Comparison of ENCODE assay signal across 1 cellular context in genomic region chr4:75673027-75673958, GRCh38.
TF ChIP-seq lines count a peak whose summit lies in the region.

TSS of gene G3BP2 (minus strand) at chr4:75673411. CDS start at chr4:75662025, 11,386 bp downstream.

TF ChIP-seq in K562, 482 proteins besides CTCF, POLR2A, EP300 and RAD21 (continued from another document and continues in another):
- TF ChIP-seq BRF2 (IDR thresholded peaks at IDR 0.05; ENCODE audit: borderline replicate concordance, insufficient read depth, insufficient read length) (no peak), ETV5 (CRISPR knock-in tag; IDR thresholded peaks at IDR 0.05; ENCODE audit: low read depth) (peak; percentile 94), PATZ1 (CRISPR knock-in tag; IDR thresholded peaks at IDR 0.05; ENCODE audit: borderline replicate concordance) (0 out of 2 replicates have a peak, but pooled peaks have one; percentile 41), MYNN (IDR thresholded peaks at IDR 0.05) (peak; percentile 95), MYNN (CRISPR knock-in tag; IDR thresholded peaks at IDR 0.05) (no peak), ZNF445 (CRISPR knock-in tag; IDR thresholded peaks at IDR 0.05; ENCODE audit: low read depth) (no peak), BACH1 (tag; IDR thresholded peaks at IDR 0.05) (peak; percentile 68; the same call in 1 of the 2 replicates), PYGO2 (tag; IDR thresholded peaks at IDR 0.05) (no peak), ZSCAN32 (CRISPR knock-in tag; IDR thresholded peaks at IDR 0.05) (no peak), JUND (IDR thresholded peaks at IDR 0.05; ENCODE audit: borderline replicate concordance, low read depth, low read length) (peak; percentile 69), JUND (tag; IDR thresholded peaks at IDR 0.05; ENCODE audit: borderline replicate concordance, low read depth, low read length) (peak; percentile 69; the same call in 2 of the 3 replicates), SOX6 (IDR thresholded peaks at IDR 0.05) (peak; percentile 98), TAF7 (tag; IDR thresholded peaks at IDR 0.05) (peak; percentile 53; the same call in 1 of the 2 replicates), MBD2 (IDR thresholded peaks at IDR 0.05; ENCODE audit: borderline replicate concordance, low read depth) (peak; percentile 42; the same call in 1 of the 2 replicates), RFX7 (CRISPR knock-in tag; IDR thresholded peaks at IDR 0.05) (no peak), ZNF740 (CRISPR knock-in tag; IDR thresholded peaks at IDR 0.05) (peak; percentile 90), ZNF740 (tag; IDR thresholded peaks at IDR 0.05) (no peak), BDP1 (IDR thresholded peaks at IDR 0.05; ENCODE audit: insufficient read depth, insufficient read length) (no peak), SLC30A9 (CRISPR knock-in tag; IDR thresholded peaks at IDR 0.05) (no peak), ZSCAN29 (IDR thresholded peaks at IDR 0.05) (0 out of 2 replicates have a peak, but pooled peaks have one; percentile 38), BRD9 (IDR thresholded peaks at IDR 0.05; ENCODE audit: low read depth, partially characterized antibody) (peak; percentile 50), YY1 (IDR thresholded peaks at IDR 0.05; ENCODE audit: borderline replicate concordance in 1 of 3, control insufficient read depth in 1 of 3, extremely low read depth in 1 of 3, insufficient read depth in 3 of 3, insufficient read length in 1 of 3, insufficient replicate concordance in 2 of 3, low read depth in 1 of 3, low read length in 2 of 3) (peak in 1 of 3 experiments; percentile 73), MTA3 (IDR thresholded peaks at IDR 0.05; ENCODE audit: borderline replicate concordance) (peak; percentile 97), SMARCA4 (IDR thresholded peaks at IDR 0.05) (peak; percentile 28), ZNF589 (CRISPR knock-in tag; IDR thresholded peaks at IDR 0.05; ENCODE audit: low read depth) (peak; percentile 75; the same call in 1 of the 2 replicates), GATA2 (CRISPR knock-in tag; IDR thresholded peaks at IDR 0.05) (peak; percentile 27; the same call in 1 of the 2 replicates), POLR2AphosphoS5 (IDR thresholded peaks at IDR 0.05; ENCODE audit: control insufficient read depth, insufficient read depth, low read depth, low read length) (peak; percentile 91), USF2 (CRISPR knock-in tag; IDR thresholded peaks at IDR 0.05) (no peak), SRSF3 (IDR thresholded peaks at IDR 0.05; ENCODE audit: insufficient read depth, low read length) (no peak), POLR2B (IDR thresholded peaks at IDR 0.05; ENCODE audit: low read depth, partially characterized antibody) (peak; percentile 69), HCFC1 (IDR thresholded peaks at IDR 0.05; ENCODE audit: low read depth, low read length) (no peak), ZKSCAN8 (CRISPR knock-in tag; IDR thresholded peaks at IDR 0.05) (no peak), ELF2 (CRISPR knock-in tag; IDR thresholded peaks at IDR 0.05) (0 out of 2 replicates have a peak, but pooled peaks have one; percentile 66), RBM22 (IDR thresholded peaks at IDR 0.05; ENCODE audit: low read depth, low read length, poor library complexity, severe bottlenecking) (peak; percentile 83), TCF7L2 (IDR thresholded peaks at IDR 0.05; ENCODE audit: low read depth, low read length) (no peak), ZNF354B (CRISPR knock-in tag; IDR thresholded peaks at IDR 0.05) (no peak), SP2 (IDR thresholded peaks at IDR 0.05; ENCODE audit: extremely low read depth, low read depth, low read length, poor library complexity, severe bottlenecking) (no peak), BRD4 (IDR thresholded peaks at IDR 0.05) (peak; percentile 7; the same call in 1 of the 2 replicates), PTBP1 (IDR thresholded peaks at IDR 0.05; ENCODE audit: low read depth, low read length) (no peak), POLR2G (IDR thresholded peaks at IDR 0.05; ENCODE audit: low read depth, low read length) (peak; percentile 96), TOE1 (IDR thresholded peaks at IDR 0.05; ENCODE audit: borderline replicate concordance) (peak; percentile 57; the same call in 1 of the 2 replicates), TOE1 (CRISPR knock-in tag; IDR thresholded peaks at IDR 0.05; ENCODE audit: borderline replicate concordance, low read depth) (no peak), PTRF (tag; IDR thresholded peaks at IDR 0.05) (no peak), NCOA4 (IDR thresholded peaks at IDR 0.05; ENCODE audit: partially characterized antibody) (no peak), SREBF1 (IDR thresholded peaks at IDR 0.05; ENCODE audit: borderline replicate concordance, low read depth, low read length) (0 out of 2 replicates have a peak, but pooled peaks have one; percentile 9), ARID1B (IDR thresholded peaks at IDR 0.05) (peak; percentile 18; the same call in 1 of the 2 replicates), NR0B1 (IDR thresholded peaks at IDR 0.05; ENCODE audit: partially characterized antibody) (no peak), ZBTB12 (CRISPR knock-in tag; IDR thresholded peaks at IDR 0.05) (peak; percentile 82), ILF3 (IDR thresholded peaks at IDR 0.05; ENCODE audit: borderline replicate concordance) (no peak), STAT5B (CRISPR knock-in tag; IDR thresholded peaks at IDR 0.05) (no peak)
- TF ChIP-seq, protein P1, sequence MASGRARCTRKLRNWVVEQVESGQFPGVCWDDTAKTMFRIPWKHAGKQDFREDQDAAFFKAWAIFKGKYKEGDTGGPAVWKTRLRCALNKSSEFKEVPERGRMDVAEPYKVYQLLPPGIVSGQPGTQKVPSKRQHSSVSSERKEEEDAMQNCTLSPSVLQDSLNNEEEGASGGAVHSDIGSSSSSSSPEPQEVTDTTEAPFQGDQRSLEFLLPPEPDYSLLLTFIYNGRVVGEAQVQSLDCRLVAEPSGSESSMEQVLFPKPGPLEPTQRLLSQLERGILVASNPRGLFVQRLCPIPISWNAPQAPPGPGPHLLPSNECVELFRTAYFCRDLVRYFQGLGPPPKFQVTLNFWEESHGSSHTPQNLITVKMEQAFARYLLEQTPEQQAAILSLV (tag; IDR thresholded peaks at IDR 0.05): no peak
- TF ChIP-seq, protein P2, sequence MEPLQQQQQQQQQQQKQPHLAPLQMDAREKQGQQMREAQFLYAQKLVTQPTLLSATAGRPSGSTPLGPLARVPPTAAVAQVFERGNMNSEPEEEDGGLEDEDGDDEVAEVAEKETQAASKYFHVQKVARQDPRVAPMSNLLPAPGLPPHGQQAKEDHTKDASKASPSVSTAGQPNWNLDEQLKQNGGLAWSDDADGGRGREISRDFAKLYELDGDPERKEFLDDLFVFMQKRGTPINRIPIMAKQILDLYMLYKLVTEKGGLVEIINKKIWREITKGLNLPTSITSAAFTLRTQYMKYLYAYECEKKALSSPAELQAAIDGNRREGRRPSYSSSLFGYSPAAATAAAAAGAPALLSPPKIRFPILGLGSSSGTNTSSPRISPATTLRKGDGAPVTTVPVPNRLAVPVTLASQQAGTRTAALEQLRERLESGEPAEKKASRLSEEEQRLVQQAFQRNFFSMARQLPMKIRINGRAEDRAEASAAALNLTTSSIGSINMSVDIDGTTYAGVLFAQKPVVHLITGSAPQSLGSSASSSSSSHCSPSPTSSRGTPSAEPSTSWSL (CRISPR knock-in tag; IDR thresholded peaks at IDR 0.05; ENCODE audit: borderline replicate concordance): no peak
- TF ChIP-seq, protein P3, sequence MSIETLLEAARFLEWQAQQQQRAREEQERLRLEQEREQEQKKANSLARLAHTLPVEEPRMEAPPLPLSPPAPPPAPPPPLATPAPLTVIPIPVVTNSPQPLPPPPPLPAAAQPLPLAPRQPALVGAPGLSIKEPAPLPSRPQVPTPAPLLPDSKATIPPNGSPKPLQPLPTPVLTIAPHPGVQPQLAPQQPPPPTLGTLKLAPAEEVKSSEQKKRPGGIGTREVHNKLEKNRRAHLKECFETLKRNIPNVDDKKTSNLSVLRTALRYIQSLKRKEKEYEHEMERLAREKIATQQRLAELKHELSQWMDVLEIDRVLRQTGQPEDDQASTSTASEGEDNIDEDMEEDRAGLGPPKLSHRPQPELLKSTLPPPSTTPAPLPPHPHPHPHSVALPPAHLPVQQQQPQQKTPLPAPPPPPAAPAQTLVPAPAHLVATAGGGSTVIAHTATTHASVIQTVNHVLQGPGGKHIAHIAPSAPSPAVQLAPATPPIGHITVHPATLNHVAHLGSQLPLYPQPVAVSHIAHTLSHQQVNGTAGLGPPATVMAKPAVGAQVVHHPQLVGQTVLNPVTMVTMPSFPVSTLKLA (conservative IDR thresholded peaks at IDR 0.05): peak; percentile 82 to 89
- TF ChIP-seq, protein P4, sequence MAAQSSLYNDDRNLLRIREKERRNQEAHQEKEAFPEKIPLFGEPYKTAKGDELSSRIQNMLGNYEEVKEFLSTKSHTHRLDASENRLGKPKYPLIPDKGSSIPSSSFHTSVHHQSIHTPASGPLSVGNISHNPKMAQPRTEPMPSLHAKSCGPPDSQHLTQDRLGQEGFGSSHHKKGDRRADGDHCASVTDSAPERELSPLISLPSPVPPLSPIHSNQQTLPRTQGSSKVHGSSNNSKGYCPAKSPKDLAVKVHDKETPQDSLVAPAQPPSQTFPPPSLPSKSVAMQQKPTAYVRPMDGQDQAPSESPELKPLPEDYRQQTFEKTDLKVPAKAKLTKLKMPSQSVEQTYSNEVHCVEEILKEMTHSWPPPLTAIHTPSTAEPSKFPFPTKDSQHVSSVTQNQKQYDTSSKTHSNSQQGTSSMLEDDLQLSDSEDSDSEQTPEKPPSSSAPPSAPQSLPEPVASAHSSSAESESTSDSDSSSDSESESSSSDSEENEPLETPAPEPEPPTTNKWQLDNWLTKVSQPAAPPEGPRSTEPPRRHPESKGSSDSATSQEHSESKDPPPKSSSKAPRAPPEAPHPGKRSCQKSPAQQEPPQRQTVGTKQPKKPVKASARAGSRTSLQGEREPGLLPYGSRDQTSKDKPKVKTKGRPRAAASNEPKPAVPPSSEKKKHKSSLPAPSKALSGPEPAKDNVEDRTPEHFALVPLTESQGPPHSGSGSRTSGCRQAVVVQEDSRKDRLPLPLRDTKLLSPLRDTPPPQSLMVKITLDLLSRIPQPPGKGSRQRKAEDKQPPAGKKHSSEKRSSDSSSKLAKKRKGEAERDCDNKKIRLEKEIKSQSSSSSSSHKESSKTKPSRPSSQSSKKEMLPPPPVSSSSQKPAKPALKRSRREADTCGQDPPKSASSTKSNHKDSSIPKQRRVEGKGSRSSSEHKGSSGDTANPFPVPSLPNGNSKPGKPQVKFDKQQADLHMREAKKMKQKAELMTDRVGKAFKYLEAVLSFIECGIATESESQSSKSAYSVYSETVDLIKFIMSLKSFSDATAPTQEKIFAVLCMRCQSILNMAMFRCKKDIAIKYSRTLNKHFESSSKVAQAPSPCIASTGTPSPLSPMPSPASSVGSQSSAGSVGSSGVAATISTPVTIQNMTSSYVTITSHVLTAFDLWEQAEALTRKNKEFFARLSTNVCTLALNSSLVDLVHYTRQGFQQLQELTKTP (IDR thresholded peaks at IDR 0.05; ENCODE audit: low read depth in 1 of 2, partially characterized antibody in 2 of 2): peak in 1 of 2 experiments; percentile 41
